In genomic region chr18:28735731-28736130, GRCh38 we compare ENCODE assay signal across 1 cellular context.
A peak's percentile ranks its signal among the peaks of the same experiment; 100 is the strongest.
TF ChIP-seq lines count a peak whose summit lies in the region.

No MANE protein-coding gene starts in this region.

TF ChIP-seq in PFSK-1, 5 proteins besides CTCF, POLR2A, EP300 and RAD21 (continued from another document):
- TF ChIP-seq, protein P1, sequence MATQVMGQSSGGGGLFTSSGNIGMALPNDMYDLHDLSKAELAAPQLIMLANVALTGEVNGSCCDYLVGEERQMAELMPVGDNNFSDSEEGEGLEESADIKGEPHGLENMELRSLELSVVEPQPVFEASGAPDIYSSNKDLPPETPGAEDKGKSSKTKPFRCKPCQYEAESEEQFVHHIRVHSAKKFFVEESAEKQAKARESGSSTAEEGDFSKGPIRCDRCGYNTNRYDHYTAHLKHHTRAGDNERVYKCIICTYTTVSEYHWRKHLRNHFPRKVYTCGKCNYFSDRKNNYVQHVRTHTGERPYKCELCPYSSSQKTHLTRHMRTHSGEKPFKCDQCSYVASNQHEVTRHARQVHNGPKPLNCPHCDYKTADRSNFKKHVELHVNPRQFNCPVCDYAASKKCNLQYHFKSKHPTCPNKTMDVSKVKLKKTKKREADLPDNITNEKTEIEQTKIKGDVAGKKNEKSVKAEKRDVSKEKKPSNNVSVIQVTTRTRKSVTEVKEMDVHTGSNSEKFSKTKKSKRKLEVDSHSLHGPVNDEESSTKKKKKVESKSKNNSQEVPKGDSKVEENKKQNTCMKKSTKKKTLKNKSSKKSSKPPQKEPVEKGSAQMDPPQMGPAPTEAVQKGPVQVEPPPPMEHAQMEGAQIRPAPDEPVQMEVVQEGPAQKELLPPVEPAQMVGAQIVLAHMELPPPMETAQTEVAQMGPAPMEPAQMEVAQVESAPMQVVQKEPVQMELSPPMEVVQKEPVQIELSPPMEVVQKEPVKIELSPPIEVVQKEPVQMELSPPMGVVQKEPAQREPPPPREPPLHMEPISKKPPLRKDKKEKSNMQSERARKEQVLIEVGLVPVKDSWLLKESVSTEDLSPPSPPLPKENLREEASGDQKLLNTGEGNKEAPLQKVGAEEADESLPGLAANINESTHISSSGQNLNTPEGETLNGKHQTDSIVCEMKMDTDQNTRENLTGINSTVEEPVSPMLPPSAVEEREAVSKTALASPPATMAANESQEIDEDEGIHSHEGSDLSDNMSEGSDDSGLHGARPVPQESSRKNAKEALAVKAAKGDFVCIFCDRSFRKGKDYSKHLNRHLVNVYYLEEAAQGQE (IDR thresholded peaks at IDR 0.05; ENCODE audit: insufficient read depth in 1 of 2, low read depth in 2 of 2, low read length in 2 of 2): peak in 1 of 2 experiments; percentile 50; a peak in 1 of 4 replicates
- TF ChIP-seq POLR2AphosphoS5 (IDR thresholded peaks at IDR 0.05; ENCODE audit: low read depth, low read length): 0 out of 2 replicates have a peak, but pooled peaks have one; percentile 42
